1 cellular context compared by ENCODE assay signal in the genomic region with DNA sequence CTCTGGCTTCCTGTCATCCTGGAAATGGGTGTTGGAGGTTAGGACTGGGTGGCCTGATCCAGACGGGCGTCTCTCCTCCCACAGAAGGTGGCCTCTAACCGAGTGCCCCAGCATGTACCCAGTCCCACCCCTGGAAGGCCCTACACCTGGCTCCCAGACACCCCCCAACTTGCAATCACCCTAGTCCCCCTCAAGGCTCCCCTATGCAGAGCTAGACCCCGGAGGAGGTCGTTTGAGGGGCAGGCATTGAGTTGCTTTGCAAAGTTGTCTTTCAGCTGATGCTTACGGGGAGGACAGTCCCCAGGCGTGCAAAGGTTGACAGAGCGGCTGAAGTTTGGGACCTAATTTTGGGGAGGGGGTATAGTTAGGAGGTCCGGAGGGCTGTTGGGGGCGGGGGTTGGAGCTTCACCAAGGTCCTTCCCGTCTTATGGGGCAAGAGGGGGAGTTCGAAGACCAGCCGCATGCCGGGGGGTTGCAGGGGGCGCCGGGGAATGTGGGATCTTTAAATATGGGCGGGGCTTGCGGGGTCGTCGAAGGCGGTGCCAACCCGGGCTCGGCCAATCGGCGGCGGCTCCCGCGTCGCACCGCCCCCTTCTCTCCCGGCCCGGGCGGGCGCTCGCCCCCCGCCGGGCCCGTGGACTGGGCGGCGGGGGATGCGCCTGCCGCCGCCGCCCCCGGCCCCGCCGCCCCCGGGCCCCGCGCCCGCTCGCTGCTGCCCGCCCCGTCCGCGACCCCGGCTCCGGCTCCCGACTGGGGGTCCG.
TF ChIP-seq lines count a peak whose summit lies in the region.

A gene (plus strand): TSS at position 611 of the 761 bp plus-strand sequence. CDS start 6,782 bp downstream, outside the sequence.

TF ChIP-seq in HCT116, 20 proteins besides CTCF, POLR2A, EP300 and RAD21 (continued from another document):
- TF ChIP-seq EZH2phosphoT487 (IDR thresholded peaks at IDR 0.05; ENCODE audit: borderline replicate concordance): no peak
- TF ChIP-seq, protein P1, sequence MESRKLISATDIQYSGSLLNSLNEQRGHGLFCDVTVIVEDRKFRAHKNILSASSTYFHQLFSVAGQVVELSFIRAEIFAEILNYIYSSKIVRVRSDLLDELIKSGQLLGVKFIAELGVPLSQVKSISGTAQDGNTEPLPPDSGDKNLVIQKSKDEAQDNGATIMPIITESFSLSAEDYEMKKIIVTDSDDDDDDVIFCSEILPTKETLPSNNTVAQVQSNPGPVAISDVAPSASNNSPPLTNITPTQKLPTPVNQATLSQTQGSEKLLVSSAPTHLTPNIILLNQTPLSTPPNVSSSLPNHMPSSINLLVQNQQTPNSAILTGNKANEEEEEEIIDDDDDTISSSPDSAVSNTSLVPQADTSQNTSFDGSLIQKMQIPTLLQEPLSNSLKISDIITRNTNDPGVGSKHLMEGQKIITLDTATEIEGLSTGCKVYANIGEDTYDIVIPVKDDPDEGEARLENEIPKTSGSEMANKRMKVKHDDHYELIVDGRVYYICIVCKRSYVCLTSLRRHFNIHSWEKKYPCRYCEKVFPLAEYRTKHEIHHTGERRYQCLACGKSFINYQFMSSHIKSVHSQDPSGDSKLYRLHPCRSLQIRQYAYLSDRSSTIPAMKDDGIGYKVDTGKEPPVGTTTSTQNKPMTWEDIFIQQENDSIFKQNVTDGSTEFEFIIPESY (IDR thresholded peaks at IDR 0.05; ENCODE audit: extremely low read depth, insufficient replicate concordance, low read length): no peak
- no peak for TF ChIP-seq SIN3A (IDR thresholded peaks at IDR 0.05; ENCODE audit: low read depth)
- TF ChIP-seq YY1 (IDR thresholded peaks at IDR 0.05; ENCODE audit: extremely low read depth, insufficient replicate concordance, low read depth, low read length): no peak
- no peak for TF ChIP-seq CEBPB (IDR thresholded peaks at IDR 0.05; ENCODE audit: low read depth)
TF ChIP-seq in HCT116: peak in this region for 0.
